In genomic region chr9:20280330-20280729, GRCh38 we compare ENCODE assay signal across 26 cellular contexts.
DNase-seq lines count a peak whose midpoint lies in the region; ATAC-seq and TF ChIP-seq lines count a peak whose summit lies in the region.
"Had no signal": no experiment of that assay in that cellular context is flagged by ENCODE, and none has a peak within 500 bp of the region (broad histone marks: within the 10 kb centered on the region; RNA-seq: fewer than 3 reads in every experiment).

No MANE protein-coding gene starts in this region.

- no peaks in the 10 kb centered on the region; the same call in 1 of the 2 replicates for H3K9me3 ChIP-seq in Karpas-422 (ENCODE audit: low read length)
- H3K9me3 ChIP-seq: esophagus muscularis mucosa, gastrocnemius medialis had no signal

- H3K4me2 ChIP-seq in Karpas-422 (ENCODE audit: low read depth, low read length, poor library complexity, severe bottlenecking), result no peak overlapping the region
- H3K4me2 ChIP-seq: hepatocyte had no signal

- no peak overlapping the region for H3K4me3 ChIP-seq in Karpas-422 (ENCODE audit: low read length)
- H3K4me3 ChIP-seq: breast epithelium, coronary artery, esophagus muscularis mucosa, gastrocnemius medialis, hepatocyte, left lung, skin epidermis had no signal

- POLR2A ChIA-PET in activated CD8-positive, alpha-beta T cell treated with anti-CD3 and anti-CD28 coated beads for 36 hours (lab: Charles Lee), result interaction anchor here (1.0 kb wide), 1 partner anchor 122 kb away, joined by 3 read pairs; no protein-coding TSS in a partner anchor

- H3K27ac Mint-ChIP-seq in natural killer cell treated with Interleukin-12 subunit alpha and Interleukin-12 subunit beta and Interleukin-15 and Interleukin-18, amount 100 ng/mL, for 72 hours, result peak overlapping the region in 1 of 2 donors; percentile 13
- no peak overlapping the region for H3K27ac Mint-ChIP-seq in natural killer cell
- H3K27ac Mint-ChIP-seq in activated CD8-positive, alpha-beta T cell treated with anti-CD3 and anti-CD28 coated beads for 36 hours, result no peak overlapping the region
- H3K27ac Mint-ChIP-seq in stimulated activated effector memory CD8-positive, alpha-beta T cell treated with anti-CD3 and anti-CD28 coated beads, Interleukin-12 subunit alpha, Interleukin-12 subunit beta, amount 100 ng/mL, for 72 hours, result no peak overlapping the region
- H3K27ac Mint-ChIP-seq: effector memory CD8-positive, alpha-beta T cell; naive B cell had no signal

- no peak overlapping the region for H3K27ac ChIP-seq in Karpas-422 (ENCODE audit: low read length)
- H3K27ac ChIP-seq: breast epithelium, coronary artery, esophagus muscularis mucosa, gastrocnemius medialis, hepatocyte, left lung, skin epidermis had no signal

- H3K79me2 ChIP-seq in Karpas-422 (ENCODE audit: low read length), result no peaks in the 10 kb centered on the region
- H3K79me2 ChIP-seq: hepatocyte had no signal

- H3K36me3 Mint-ChIP-seq in natural killer cell treated with Interleukin-12 subunit alpha and Interleukin-12 subunit beta and Interleukin-15 and Interleukin-18, amount 100 ng/mL, for 72 hours, result peaks cover 8% of the 10 kb centered on the region
- no peaks in the 10 kb centered on the region for H3K36me3 Mint-ChIP-seq in natural killer cell
- no peaks in the 10 kb centered on the region for H3K36me3 Mint-ChIP-seq in activated CD8-positive, alpha-beta T cell treated with anti-CD3 and anti-CD28 coated beads for 36 hours (ENCODE audit: low read depth)
- no peaks in the 10 kb centered on the region for H3K36me3 Mint-ChIP-seq in stimulated activated effector memory CD8-positive, alpha-beta T cell treated with anti-CD3 and anti-CD28 coated beads, Interleukin-12 subunit alpha, Interleukin-12 subunit beta, amount 100 ng/mL, for 72 hours

- CTCF ChIA-PET in activated CD8-positive, alpha-beta T cell treated with anti-CD3 and anti-CD28 coated beads for 36 hours (lab: Charles Lee), result no interaction called here

- ATAC-seq in natural killer cell treated with Interleukin-12 subunit alpha and Interleukin-12 subunit beta and Interleukin-15 and Interleukin-18, amount 100 ng/mL, for 72 hours, result peak; percentile 61 to 65
- no peak for ATAC-seq in natural killer cell
- ATAC-seq in activated CD8-positive, alpha-beta T cell treated with anti-CD3 and anti-CD28 coated beads for 36 hours, result peak; percentile 27
- peak; percentile 77 for ATAC-seq in stimulated activated effector memory CD8-positive, alpha-beta T cell treated with anti-CD3 and anti-CD28 coated beads, Interleukin-12 subunit alpha, Interleukin-12 subunit beta, amount 100 ng/mL, for 72 hours
- ATAC-seq: effector memory CD8-positive, alpha-beta T cell; gastrocnemius medialis; left lung; Right ventricle myocardium inferior had no signal

- no peaks in the 10 kb centered on the region for H3K36me3 ChIP-seq in Karpas-422 (ENCODE audit: insufficient read depth, low read length)
- H3K36me3 ChIP-seq: breast epithelium, esophagus muscularis mucosa, gastrocnemius medialis, left lung had no signal

- no peak overlapping the region for H2AFZ ChIP-seq in Karpas-422 (ENCODE audit: low read length)
- H2AFZ ChIP-seq: hepatocyte had no signal

- no peak for TF ChIP-seq CTCF in natural killer cell (IDR thresholded peaks at IDR 0.05)
- TF ChIP-seq CTCF in activated CD8-positive, alpha-beta T cell treated with anti-CD3 and anti-CD28 coated beads for 36 hours (IDR thresholded peaks at IDR 0.05), result no peak

- no peak overlapping the region for H3K9ac ChIP-seq in Karpas-422 (ENCODE audit: low read length)

- peaks cover 9 to 11% of the 10 kb centered on the region in 2 donors for H3K4me1 Mint-ChIP-seq in natural killer cell treated with Interleukin-12 subunit alpha and Interleukin-12 subunit beta and Interleukin-15 and Interleukin-18, amount 100 ng/mL, for 72 hours (ENCODE audit: low read depth in 2 of 2)
- peaks cover 0 to 11% of the 10 kb centered on the region in 2 donors for H3K4me1 Mint-ChIP-seq in natural killer cell
- peaks cover 3% of the 10 kb centered on the region for H3K4me1 Mint-ChIP-seq in activated CD8-positive, alpha-beta T cell treated with anti-CD3 and anti-CD28 coated beads for 36 hours (ENCODE audit: low read depth)
- H3K4me1 Mint-ChIP-seq in stimulated activated effector memory CD8-positive, alpha-beta T cell treated with anti-CD3 and anti-CD28 coated beads, Interleukin-12 subunit alpha, Interleukin-12 subunit beta, amount 100 ng/mL, for 72 hours, result peaks cover 5% of the 10 kb centered on the region
- H3K4me1 Mint-ChIP-seq: naive B cell had no signal

- H3K9me2 ChIP-seq in Karpas-422 (replicated peaks; ENCODE audit: insufficient read depth, low read length), result no peaks in the 10 kb centered on the region

- no peaks in the 10 kb centered on the region for H3K4me1 ChIP-seq in Karpas-422 (ENCODE audit: low read length)
- H3K4me1 ChIP-seq: breast epithelium, gastrocnemius medialis, left lung had no signal

- intact Hi-C loops in natural killer cell (cut with micrococcal nuclease), result no loop called here
- intact Hi-C loops in activated CD8-positive, alpha-beta T cell treated with anti-CD3 and anti-CD28 coated beads for 36 hours (cut with micrococcal nuclease), result no loop called here

- no peaks in the 10 kb centered on the region for H3K27me3 ChIP-seq in Karpas-422 (ENCODE audit: low read length)
- H3K27me3 ChIP-seq: breast epithelium, esophagus muscularis mucosa, gastrocnemius medialis, hepatocyte, left lung had no signal

- H3K27me3 Mint-ChIP-seq in natural killer cell treated with Interleukin-12 subunit alpha and Interleukin-12 subunit beta and Interleukin-15 and Interleukin-18, amount 100 ng/mL, for 72 hours, result no peaks in the 10 kb centered on the region
- no peaks in the 10 kb centered on the region for H3K27me3 Mint-ChIP-seq in natural killer cell (ENCODE audit: low read depth in 2 of 2)
- H3K27me3 Mint-ChIP-seq in activated CD8-positive, alpha-beta T cell treated with anti-CD3 and anti-CD28 coated beads for 36 hours, result no peaks in the 10 kb centered on the region
- H3K27me3 Mint-ChIP-seq: effector memory CD8-positive, alpha-beta T cell had no signal

- no peaks in the 10 kb centered on the region for H4K20me1 ChIP-seq in Karpas-422 (ENCODE audit: insufficient read depth, low read depth, low read length)

- H3K4me3 Mint-ChIP-seq in natural killer cell treated with Interleukin-12 subunit alpha and Interleukin-12 subunit beta and Interleukin-15 and Interleukin-18, amount 100 ng/mL, for 72 hours, result peak overlapping the region; percentile 34
- no peak overlapping the region for H3K4me3 Mint-ChIP-seq in natural killer cell
- no peak overlapping the region for H3K4me3 Mint-ChIP-seq in activated CD8-positive, alpha-beta T cell treated with anti-CD3 and anti-CD28 coated beads for 36 hours
- H3K4me3 Mint-ChIP-seq in stimulated activated effector memory CD8-positive, alpha-beta T cell treated with anti-CD3 and anti-CD28 coated beads, Interleukin-12 subunit alpha, Interleukin-12 subunit beta, amount 100 ng/mL, for 72 hours, result no peak overlapping the region
- H3K4me3 Mint-ChIP-seq: effector memory CD8-positive, alpha-beta T cell; naive B cell had no signal

- no peaks in the 10 kb centered on the region for H3K9me3 Mint-ChIP-seq in natural killer cell treated with Interleukin-12 subunit alpha and Interleukin-12 subunit beta and Interleukin-15 and Interleukin-18, amount 100 ng/mL, for 72 hours
- H3K9me3 Mint-ChIP-seq in natural killer cell, result peaks cover 0 to 2% of the 10 kb centered on the region in 2 donors
- peaks cover 22% of the 10 kb centered on the region for H3K9me3 Mint-ChIP-seq in activated CD8-positive, alpha-beta T cell treated with anti-CD3 and anti-CD28 coated beads for 36 hours
- H3K9me3 Mint-ChIP-seq in stimulated activated effector memory CD8-positive, alpha-beta T cell treated with anti-CD3 and anti-CD28 coated beads, Interleukin-12 subunit alpha, Interleukin-12 subunit beta, amount 100 ng/mL, for 72 hours, result peaks cover 6% of the 10 kb centered on the region
- H3K9me3 Mint-ChIP-seq: effector memory CD8-positive, alpha-beta T cell had no signal

- DNase-seq in natural killer cell treated with Interleukin-12 subunit alpha and Interleukin-12 subunit beta and Interleukin-15 and Interleukin-18, amount 100 ng/mL, for 72 hours (ENCODE audit: low spot score), result no peak
- DNase-seq in natural killer cell, result no peak
- DNase-seq in HT-29 (ENCODE audit: low spot score), result peak; percentile 3
- no peak for DNase-seq in activated CD8-positive, alpha-beta T cell treated with anti-CD3 and anti-CD28 coated beads for 36 hours
- no peak for DNase-seq in stimulated activated effector memory CD8-positive, alpha-beta T cell treated with anti-CD3 and anti-CD28 coated beads, Interleukin-12 subunit alpha, Interleukin-12 subunit beta, amount 100 ng/mL, for 72 hours (ENCODE audit: low spot score in 2 of 2)
- DNase-seq in cerebellum (ENCODE audit: low spot score), result no peak
- no peak for DNase-seq in Karpas-422
- no peak for DNase-seq in amygdala (lab: John Stamatoyannopoulos, UW)
- DNase-seq: activated CD4-positive, alpha-beta T cell treated with anti-CD3 and anti-CD28 coated beads, Interleukin-2, amount 50 U/mL, for 4 hours; activated gamma-delta T cell; DMS79 treated with DMSO at 0.1 percent for 48 hours; effector memory CD8-positive, alpha-beta T cell; gastrocnemius medialis; left lung; naive B cell; NCI-H1105 treated with DMSO at 0.1 percent for 48 hours; NCI-H2081; NCI-H345; occipital lobe; OCI-M1 had no signal

Comparison
In these comparisons a context has a peak if more than half of its experiments do, and no peak if none do; other contexts are left out.
1. ATAC-seq: peak in natural killer cell treated with Interleukin-12 subunit alpha and Interleukin-12 subunit beta and Interleukin-15 and Interleukin-18, amount 100 ng/mL, for 72 hours (2 of 2), activated CD8-positive, alpha-beta T cell treated with anti-CD3 and anti-CD28 coated beads for 36 hours (single experiment) and stimulated activated effector memory CD8-positive, alpha-beta T cell treated with anti-CD3 and anti-CD28 coated beads, Interleukin-12 subunit alpha, Interleukin-12 subunit beta, amount 100 ng/mL, for 72 hours (single experiment); none in natural killer cell (0 of 3).